11 cellular contexts compared by ENCODE assay signal in genomic region chr12:56146492-56147460, GRCh38. TPM values are rescaled to one million over a fixed set of nuclear protein-coding genes. Genes with fewer than 3 reads are reported as not detected.
DNase-seq lines count a peak whose midpoint lies in the region; ATAC-seq, FAIRE-seq and TF ChIP-seq lines count a peak whose summit lies in the region.
"Had no signal": no experiment of that assay in that cellular context is flagged by ENCODE, and none has a peak within 500 bp of the region (broad histone marks: within the 10 kb centered on the region; RNA-seq: fewer than 3 reads in every experiment).

No MANE protein-coding gene starts in this region.

- TF ChIP-seq EP300 in HepG2 (IDR thresholded peaks at IDR 0.05; ENCODE audit: low read depth in 2 of 2, low read length in 2 of 2) (no peak), HepG2 (CRISPR knock-in tag; IDR thresholded peaks at IDR 0.05; ENCODE audit: borderline replicate concordance) (no peak), transverse colon (IDR thresholded peaks at IDR 0.05; ENCODE audit: low read depth) (no peak)

- in situ Hi-C loops in HepG2 (cut with HindIII; ENCODE audit: extremely low pct_ligation_motif_present, low pct_unique_long_range_greater_than_20kb) (no loop called here), transverse colon (cut with MboI; ENCODE audit: low pct_ligation_motif_present in 1 of 4, low pct_unique_long_range_greater_than_20kb in 1 of 4, low sequenced_read_pairs in 3 of 4) (no loop called here)

- POLR2A ChIA-PET in activated naive CD8-positive, alpha-beta T cell treated with anti-CD3 and anti-CD28 coated beads, Interleukin-2, amount 10 ng/mL, durations not matched to agents 7 days and 5 days (lab: Charles Lee): interaction anchor here (0.6 kb wide), 2 partner anchors 7 to 199 kb away, joined by 3 to 4 read pairs; no protein-coding TSS in a partner anchor
- POLR2A ChIA-PET in HepG2 (lab: Yijun Ruan, JAX): no interaction called here
- POLR2A ChIA-PET in Caco-2 (lab: Charles Lee): interaction anchor here (0.5 kb wide), 1 partner anchor 42 kb away, joined by 3 read pairs; the partner anchor contains the start of gene PA2G4

- peaks cover 32% of the 10 kb centered on the region for H3K36me3 Mint-ChIP-seq in activated naive CD8-positive, alpha-beta T cell treated with anti-CD3 and anti-CD28 coated beads, Interleukin-2, amount 10 ng/mL, durations not matched to agents 7 days and 5 days
- peaks cover 32% of the 10 kb centered on the region for H3K36me3 Mint-ChIP-seq in activated naive CD8-positive, alpha-beta T cell treated with anti-CD3 and anti-CD28 coated beads, Interleukin-2, amount 50 U/mL, for 24 hours (ENCODE audit: low read depth)
- peaks cover 26% of the 10 kb centered on the region for H3K36me3 Mint-ChIP-seq in brain
- peaks cover 28% of the 10 kb centered on the region for H3K36me3 Mint-ChIP-seq in Caco-2 (ENCODE audit: insufficient read depth, unreplicated experiment)

- H3K9ac ChIP-seq in HepG2 (ENCODE audit: insufficient read depth, low read depth, low read length): no peak overlapping the region

- TSS peak; percentile 34 for BruUV-seq in HepG2 (replicated peaks; lab: Mats Ljungman, UMichigan)
- no TSS peak for BruUV-seq in Caco-2 (replicated peaks; lab: Mats Ljungman, UMichigan)

- no peak for DNase-seq in activated naive CD8-positive, alpha-beta T cell treated with anti-CD3 and anti-CD28 coated beads, Interleukin-2, amount 10 ng/mL, durations not matched to agents 7 days and 5 days
- no peak for DNase-seq in activated naive CD8-positive, alpha-beta T cell treated with anti-CD3 and anti-CD28 coated beads, Interleukin-2, amount 50 U/mL, for 24 hours
- DNase-seq in HepG2 (ENCODE audit: low spot score): no peak
- peak; percentile 73 for DNase-seq in transverse colon
- no peak for DNase-seq in Caco-2
- DNase-seq: activated T-cell treated with anti-CD3 and anti-CD28 coated beads, Interleukin-2, amount 50 U/mL, for 72 hours; GF-D8; natural killer cell had no signal

- H3K4me1 Mint-ChIP-seq in activated naive CD8-positive, alpha-beta T cell treated with anti-CD3 and anti-CD28 coated beads, Interleukin-2, amount 10 ng/mL, durations not matched to agents 7 days and 5 days: peaks cover 38% of the 10 kb centered on the region
- peaks cover 31% of the 10 kb centered on the region for H3K4me1 Mint-ChIP-seq in activated naive CD8-positive, alpha-beta T cell treated with anti-CD3 and anti-CD28 coated beads, Interleukin-2, amount 50 U/mL, for 24 hours
- peaks cover 27% of the 10 kb centered on the region for H3K4me1 Mint-ChIP-seq in brain
- H3K4me1 Mint-ChIP-seq in Caco-2 (ENCODE audit: low read depth, unreplicated experiment): peaks cover 6% of the 10 kb centered on the region

- no peaks in the 10 kb centered on the region for H3K27me3 Mint-ChIP-seq in activated naive CD8-positive, alpha-beta T cell treated with anti-CD3 and anti-CD28 coated beads, Interleukin-2, amount 10 ng/mL, durations not matched to agents 7 days and 5 days
- no peaks in the 10 kb centered on the region for H3K27me3 Mint-ChIP-seq in activated naive CD8-positive, alpha-beta T cell treated with anti-CD3 and anti-CD28 coated beads, Interleukin-2, amount 50 U/mL, for 24 hours
- H3K27me3 Mint-ChIP-seq in brain (no peaks in the 10 kb centered on the region), Caco-2 (ENCODE audit: insufficient read depth, unreplicated experiment) (no peaks in the 10 kb centered on the region)

- H3K27ac ChIP-seq in HepG2 (ENCODE audit: extremely low read length, insufficient read depth, low read length) (no peak overlapping the region), transverse colon (peak overlapping the region; percentile 74 to 77 (median 76))

- H3K79me2 ChIP-seq in HepG2 (ENCODE audit: insufficient read depth, low read length): peaks cover 2% of the 10 kb centered on the region

- H3K27ac Mint-ChIP-seq in activated naive CD8-positive, alpha-beta T cell treated with anti-CD3 and anti-CD28 coated beads, Interleukin-2, amount 10 ng/mL, durations not matched to agents 7 days and 5 days: peak overlapping the region; percentile 8
- no peak overlapping the region for H3K27ac Mint-ChIP-seq in activated naive CD8-positive, alpha-beta T cell treated with anti-CD3 and anti-CD28 coated beads, Interleukin-2, amount 50 U/mL, for 24 hours
- peak overlapping the region in 4 of 5 experiments; percentile 24 to 82 (median 71) for H3K27ac Mint-ChIP-seq in brain
- no peak overlapping the region for H3K27ac Mint-ChIP-seq in Caco-2 (ENCODE audit: unreplicated experiment)
- H3K27ac Mint-ChIP-seq: activated T-cell treated with anti-CD3 and anti-CD28 coated beads, Interleukin-2, amount 50 U/mL, for 72 hours; natural killer cell had no signal

- TF ChIP-seq POLR2A in HepG2 (IDR thresholded peaks at IDR 0.05; ENCODE audit: insufficient read depth in 1 of 2, low read depth in 2 of 2, low read length in 2 of 2) (no peak), transverse colon (IDR thresholded peaks at IDR 0.05) (peak; percentile 43)

- H3K9me3 Mint-ChIP-seq in activated naive CD8-positive, alpha-beta T cell treated with anti-CD3 and anti-CD28 coated beads, Interleukin-2, amount 10 ng/mL, durations not matched to agents 7 days and 5 days: no peaks in the 10 kb centered on the region
- H3K9me3 Mint-ChIP-seq in activated naive CD8-positive, alpha-beta T cell treated with anti-CD3 and anti-CD28 coated beads, Interleukin-2, amount 50 U/mL, for 24 hours: no peaks in the 10 kb centered on the region
- H3K9me3 Mint-ChIP-seq in brain (no peaks in the 10 kb centered on the region), Caco-2 (ENCODE audit: unreplicated experiment) (no peaks in the 10 kb centered on the region)
- H3K9me3 Mint-ChIP-seq: activated T-cell treated with anti-CD3 and anti-CD28 coated beads, Interleukin-2, amount 50 U/mL, for 72 hours; natural killer cell had no signal

- FAIRE-seq in HepG2 (lab: Jason Lieb, UNC): no peak

- H3K9me3 ChIP-seq in HepG2 (ENCODE audit: low read length) (no peaks in the 10 kb centered on the region), transverse colon (no peaks in the 10 kb centered on the region), Caco-2 (no peaks in the 10 kb centered on the region; the same call in 1 of the 2 replicates)

- no peak overlapping the region for H3K4me3 Mint-ChIP-seq in activated naive CD8-positive, alpha-beta T cell treated with anti-CD3 and anti-CD28 coated beads, Interleukin-2, amount 10 ng/mL, durations not matched to agents 7 days and 5 days
- H3K4me3 Mint-ChIP-seq in activated naive CD8-positive, alpha-beta T cell treated with anti-CD3 and anti-CD28 coated beads, Interleukin-2, amount 50 U/mL, for 24 hours: no peak overlapping the region
- H3K4me3 Mint-ChIP-seq in brain (peak overlapping the region in 1 of 5 experiments; percentile 45), Caco-2 (ENCODE audit: unreplicated experiment) (no peak overlapping the region)
- H3K4me3 Mint-ChIP-seq: activated T-cell treated with anti-CD3 and anti-CD28 coated beads, Interleukin-2, amount 50 U/mL, for 72 hours; natural killer cell had no signal

- H3K27me3 ChIP-seq in HepG2 (ENCODE audit: control insufficient read depth in 1 of 2, insufficient read depth in 2 of 2, low read length in 2 of 2) (no peaks in the 10 kb centered on the region; a peak in 1 of 5 replicates), transverse colon (no peaks in the 10 kb centered on the region), Caco-2 (replicated peaks; ENCODE audit: control insufficient read depth, insufficient read depth, low read length) (no peaks in the 10 kb centered on the region)

- ATAC-seq in activated naive CD8-positive, alpha-beta T cell treated with anti-CD3 and anti-CD28 coated beads, Interleukin-2, amount 10 ng/mL, durations not matched to agents 7 days and 5 days (ENCODE audit: low read depth): no peak
- no peak for ATAC-seq in activated naive CD8-positive, alpha-beta T cell treated with anti-CD3 and anti-CD28 coated beads, Interleukin-2, amount 50 U/mL, for 24 hours
- no peak for ATAC-seq in HepG2
- no peak for ATAC-seq in HG02763 (IDR thresholded peaks at IDR 0.05; ENCODE audit: unreplicated experiment)
- ATAC-seq in GM18520 (IDR thresholded peaks at IDR 0.05; ENCODE audit: unreplicated experiment): no peak
- ATAC-seq: activated T-cell treated with anti-CD3 and anti-CD28 coated beads, Interleukin-2, amount 50 U/mL, for 72 hours; natural killer cell had no signal

- no peak for TF ChIP-seq RAD21 in HepG2 (CRISPR knock-in tag; IDR thresholded peaks at IDR 0.05)

- H2AFZ ChIP-seq in HepG2 (ENCODE audit: low read length): no peak overlapping the region

- H3K4me3 ChIP-seq in HepG2 (replicated peaks in 1 of 3; ENCODE audit: insufficient read depth in 1 of 3, low read depth in 2 of 3, low read length in 3 of 3): no peak overlapping the region
- no peak overlapping the region for H3K4me3 ChIP-seq in transverse colon
- H3K4me3 ChIP-seq in Caco-2 (ENCODE audit: low read depth, low read length): no peak overlapping the region

- WGBS in HepG2 (ENCODE audit: low lambda C conversion rate): 96% methylated on average over 13 of the region's 13 CpGs
- WGBS in transverse colon (ENCODE audit: low coverage in 1 of 2), 2 donors: 50 to 53% methylated on average over 10 to 13 of the region's 13 CpGs

- intact Hi-C loops in HepG2 (cut with micrococcal nuclease; ENCODE audit: unreplicated experiment): no loop called here
- intact Hi-C loops in transverse colon (cut with DNase I; ENCODE audit: low total_unique reads): no loop called here
- intact Hi-C loops in Caco-2 (cut with micrococcal nuclease; ENCODE audit: unreplicated experiment): no loop called here

- CTCF ChIA-PET in HepG2 (lab: Yijun Ruan, JAX; ENCODE audit: low intra/inter-chr PET ratio, low total read pairs): no interaction called here
- CTCF ChIA-PET in Caco-2 (lab: Charles Lee): no interaction called here

- H3K4me1 ChIP-seq in HepG2 (ENCODE audit: insufficient read depth, low read length) (peaks cover 4% of the 10 kb centered on the region; the same call in 1 of the 2 replicates), transverse colon (peaks cover 12 to 52% (median 23%) of the 10 kb centered on the region in 4 donors), Caco-2 (peaks cover 3% of the 10 kb centered on the region; the same call in 1 of the 2 replicates)

- TF ChIP-seq CTCF in brain (conservative IDR thresholded peaks at IDR 0.05) (no peak), HepG2 (CRISPR knock-in tag; IDR thresholded peaks at IDR 0.05) (no peak), transverse colon (IDR thresholded peaks at IDR 0.05) (peak in 1 of 5 experiments; percentile 9), Caco-2 (IDR thresholded peaks at IDR 0.05; ENCODE audit: insufficient read depth in 1 of 2, low read depth in 1 of 2, low read length in 1 of 2, severe bottlenecking in 1 of 2, unreplicated experiment in 1 of 2) (no peak)

- H3K4me2 ChIP-seq in HepG2 (ENCODE audit: low read depth, low read length): no peak overlapping the region

- peaks cover 15 to 36% of the 10 kb centered on the region in 2 experiments; a peak in 4 of 5 replicates for H3K36me3 ChIP-seq in HepG2 (replicated peaks in 1 of 2; ENCODE audit: control insufficient read depth in 1 of 2, insufficient read depth in 2 of 2, low read length in 2 of 2)
- H3K36me3 ChIP-seq in transverse colon: peaks cover 0 to 20% (median 5%) of the 10 kb centered on the region in 4 donors
- H3K36me3 ChIP-seq in Caco-2 (ENCODE audit: control insufficient read depth, insufficient read depth, low read length): peaks cover 1% of the 10 kb centered on the region; the same call in 1 of the 2 replicates

- no peaks in the 10 kb centered on the region for H4K20me1 ChIP-seq in HepG2 (ENCODE audit: insufficient read depth, low read length)

RNA-seq across cellular contexts. Expression of gene MYL6B, which starts 5.6 kb away (rescaled TPM):
- 10 to 100 TPM; 46.6 to 47.8 TPM for total RNA-seq in activated naive CD8-positive, alpha-beta T cell treated with anti-CD3 and anti-CD28 coated beads, Interleukin-2, amount 10 ng/mL, durations not matched to agents 7 days and 5 days
- polyA plus RNA-seq in brain (ENCODE audit: insufficient read depth, low read depth, low replicate concordance) (271 TPM), HepG2 (2011; rRNA removed) (81.4 and 88.7 TPM in 2 replicates)
- total RNA-seq in HepG2 (2016; rRNA removed; fragmentation: Illumina TruSeq; extraction: Trizol) (75.7 and 76.5 TPM in 2 replicates), transverse colon (10 to 100 TPM in 3 of 4 donors, not detected in 1; 26.4 to 30.0 (median 26.7) TPM), Caco-2 (2022) (40.5 and 44.8 TPM in 2 replicates)
- total RNA-seq in HepG2 (2016; cell fraction: cytosol; rRNA removed; fragmentation: Illumina TruSeq; extraction: Trizol; ENCODE audit: low read depth): 325 and 392 TPM in 2 replicates
- total RNA-seq in HepG2 (2016; cell fraction: insoluble cytoplasmic fraction; rRNA removed; fragmentation: Illumina TruSeq; extraction: Trizol): 64.5 and 75.8 TPM in 2 replicates
- 194 and 230 TPM in 2 replicates for total RNA-seq in HepG2 (2016; cell fraction: membrane; rRNA removed; fragmentation: Illumina TruSeq; extraction: Trizol)
- 25.1 and 31.8 TPM in 2 replicates for total RNA-seq in HepG2 (2016; cell fraction: nucleus; rRNA removed; fragmentation: Illumina TruSeq; extraction: Trizol)
- polyA plus RNA-seq in HepG2 (2011; cell fraction: cytosol; rRNA removed): 101 and 116 TPM in 2 replicates
- 53.0 and 71.7 TPM in 2 replicates for polyA plus RNA-seq in HepG2 (2011; cell fraction: nucleus; rRNA removed)
- 71.1 and 77.9 TPM in 2 replicates for polyA plus RNA-seq in HepG2 (2012)
- 374 and 492 TPM in 2 replicates for polyA plus RNA-seq in HepG2 (2016; cell fraction: cytosol; fragmentation: Illumina TruSeq; extraction: Trizol; ENCODE audit: low read depth)
- 78.1 and 85.3 TPM in 2 replicates for polyA plus RNA-seq in HepG2 (2016; cell fraction: insoluble cytoplasmic fraction; fragmentation: Illumina TruSeq; extraction: Trizol; ENCODE audit: low read depth)
- 220 and 254 TPM in 2 replicates for polyA plus RNA-seq in HepG2 (2016; cell fraction: membrane; fragmentation: Illumina TruSeq; extraction: Trizol; ENCODE audit: low read depth)
- 77.1 and 86.6 TPM in 2 replicates for polyA plus RNA-seq in HepG2 (2016; cell fraction: nucleus; fragmentation: Illumina TruSeq; extraction: Trizol; ENCODE audit: insufficient read depth, low read depth)
- 23.8 and 38.6 TPM in 2 replicates for polyA minus RNA-seq in HepG2 (2011; rRNA and poly(A)+ RNA removed; ENCODE audit: low replicate concordance)
- 16.8 and 20.3 TPM in 2 replicates for polyA minus RNA-seq in HepG2 (2011; cell fraction: cytosol; rRNA and poly(A)+ RNA removed)
- 14.3 and 20.6 TPM in 2 replicates for polyA minus RNA-seq in HepG2 (2011; cell fraction: nucleus; rRNA and poly(A)+ RNA removed)

RNA-seq across cellular contexts. Expression of gene MYL6, which starts 11.4 kb away (rescaled TPM):
- 1,000 to 10,000 TPM; 1,083 to 1,169 TPM for total RNA-seq in activated naive CD8-positive, alpha-beta T cell treated with anti-CD3 and anti-CD28 coated beads, Interleukin-2, amount 10 ng/mL, durations not matched to agents 7 days and 5 days
- polyA plus RNA-seq in brain (ENCODE audit: insufficient read depth, low read depth, low replicate concordance) (1,760 TPM), HepG2 (2011; rRNA removed) (983 and 1,127 TPM in 2 replicates)
- total RNA-seq in HepG2 (2016; rRNA removed; fragmentation: Illumina TruSeq; extraction: Trizol) (1,192 and 1,778 TPM in 2 replicates), transverse colon (1,000 to 10,000 TPM; 1,233 to 3,440 (median 2,458) TPM), Caco-2 (2022) (960 and 1,174 TPM in 2 replicates)
- 428 and 482 TPM in 2 replicates for total RNA-seq in HepG2 (2016; cell fraction: cytosol; rRNA removed; fragmentation: Illumina TruSeq; extraction: Trizol; ENCODE audit: low read depth)
- 1,256 and 1,894 TPM in 2 replicates for total RNA-seq in HepG2 (2016; cell fraction: insoluble cytoplasmic fraction; rRNA removed; fragmentation: Illumina TruSeq; extraction: Trizol)
- 384 and 408 TPM in 2 replicates for total RNA-seq in HepG2 (2016; cell fraction: membrane; rRNA removed; fragmentation: Illumina TruSeq; extraction: Trizol)
- total RNA-seq in HepG2 (2016; cell fraction: nucleus; rRNA removed; fragmentation: Illumina TruSeq; extraction: Trizol): 421 and 427 TPM in 2 replicates
- polyA plus RNA-seq in HepG2 (2011; cell fraction: cytosol; rRNA removed): 1,443 and 1,577 TPM in 2 replicates
- polyA plus RNA-seq in HepG2 (2011; cell fraction: nucleus; rRNA removed): 447 and 559 TPM in 2 replicates
- polyA plus RNA-seq in HepG2 (2012): 597 and 749 TPM in 2 replicates
- 405 and 433 TPM in 2 replicates for polyA plus RNA-seq in HepG2 (2016; cell fraction: cytosol; fragmentation: Illumina TruSeq; extraction: Trizol; ENCODE audit: low read depth)
- polyA plus RNA-seq in HepG2 (2016; cell fraction: insoluble cytoplasmic fraction; fragmentation: Illumina TruSeq; extraction: Trizol; ENCODE audit: low read depth): 1,500 and 1,664 TPM in 2 replicates
- 283 and 315 TPM in 2 replicates for polyA plus RNA-seq in HepG2 (2016; cell fraction: membrane; fragmentation: Illumina TruSeq; extraction: Trizol; ENCODE audit: low read depth)
- polyA plus RNA-seq in HepG2 (2016; cell fraction: nucleus; fragmentation: Illumina TruSeq; extraction: Trizol; ENCODE audit: insufficient read depth, low read depth): 579 and 630 TPM in 2 replicates
- 230 and 730 TPM in 2 replicates for polyA minus RNA-seq in HepG2 (2011; rRNA and poly(A)+ RNA removed; ENCODE audit: low replicate concordance)
- 135 and 172 TPM in 2 replicates for polyA minus RNA-seq in HepG2 (2011; cell fraction: cytosol; rRNA and poly(A)+ RNA removed)
- polyA minus RNA-seq in HepG2 (2011; cell fraction: nucleus; rRNA and poly(A)+ RNA removed): 220 and 358 TPM in 2 replicates

RNA-seq across cellular contexts. Expression of gene ESYT1, which starts 18.7 kb away (rescaled TPM):
- 100 to 1,000 TPM; 251 TPM for total RNA-seq in activated naive CD8-positive, alpha-beta T cell treated with anti-CD3 and anti-CD28 coated beads, Interleukin-2, amount 10 ng/mL, durations not matched to agents 7 days and 5 days
- 132 TPM for polyA plus RNA-seq in brain (ENCODE audit: insufficient read depth, low read depth, low replicate concordance)
- 30.1 and 66.9 TPM in 2 replicates for total RNA-seq in HepG2 (2016; rRNA removed; fragmentation: Illumina TruSeq; extraction: Trizol)
- 6.1 and 7.8 TPM in 2 replicates for total RNA-seq in HepG2 (2016; cell fraction: cytosol; rRNA removed; fragmentation: Illumina TruSeq; extraction: Trizol; ENCODE audit: low read depth)
- total RNA-seq in HepG2 (2016; cell fraction: insoluble cytoplasmic fraction; rRNA removed; fragmentation: Illumina TruSeq; extraction: Trizol): 27.6 and 70.9 TPM in 2 replicates
- 12.4 and 14.5 TPM in 2 replicates for total RNA-seq in HepG2 (2016; cell fraction: membrane; rRNA removed; fragmentation: Illumina TruSeq; extraction: Trizol)
- total RNA-seq in HepG2 (2016; cell fraction: nucleus; rRNA removed; fragmentation: Illumina TruSeq; extraction: Trizol): 74.2 and 79.4 TPM in 2 replicates
- polyA plus RNA-seq in HepG2 (2011; rRNA removed): 71.0 and 80.1 TPM in 2 replicates
- polyA plus RNA-seq in HepG2 (2011; cell fraction: cytosol; rRNA removed): 65.6 and 71.7 TPM in 2 replicates
- polyA plus RNA-seq in HepG2 (2011; cell fraction: nucleus; rRNA removed): 144 and 146 TPM in 2 replicates
- polyA plus RNA-seq in HepG2 (2012): 27.6 and 29.6 TPM in 2 replicates
- 4.5 and 6.5 TPM in 2 replicates for polyA plus RNA-seq in HepG2 (2016; cell fraction: cytosol; fragmentation: Illumina TruSeq; extraction: Trizol; ENCODE audit: low read depth)
- 22.5 and 29.6 TPM in 2 replicates for polyA plus RNA-seq in HepG2 (2016; cell fraction: insoluble cytoplasmic fraction; fragmentation: Illumina TruSeq; extraction: Trizol; ENCODE audit: low read depth)
- 9.2 and 9.6 TPM in 2 replicates for polyA plus RNA-seq in HepG2 (2016; cell fraction: membrane; fragmentation: Illumina TruSeq; extraction: Trizol; ENCODE audit: low read depth)
- 105 and 109 TPM in 2 replicates for polyA plus RNA-seq in HepG2 (2016; cell fraction: nucleus; fragmentation: Illumina TruSeq; extraction: Trizol; ENCODE audit: insufficient read depth, low read depth)
- polyA minus RNA-seq in HepG2 (2011; rRNA and poly(A)+ RNA removed; ENCODE audit: low replicate concordance): 191 and 267 TPM in 2 replicates
- polyA minus RNA-seq in HepG2 (2011; cell fraction: cytosol; rRNA and poly(A)+ RNA removed): 75.6 and 84.1 TPM in 2 replicates
- polyA minus RNA-seq in HepG2 (2011; cell fraction: nucleus; rRNA and poly(A)+ RNA removed): 47.8 and 73.0 TPM in 2 replicates
- 100 to 1,000 TPM in 2 of 4 donors, 10 to 100 TPM in 2; 94.2 to 133 (median 97.9) TPM for total RNA-seq in transverse colon
- total RNA-seq in Caco-2 (2022): 70.4 and 79.0 TPM in 2 replicates

RNA-seq across cellular contexts. Expression of gene ZC3H10, which starts 28.7 kb away (rescaled TPM):
- total RNA-seq in activated naive CD8-positive, alpha-beta T cell treated with anti-CD3 and anti-CD28 coated beads, Interleukin-2, amount 10 ng/mL, durations not matched to agents 7 days and 5 days: 10 to 100 TPM; 10.6 to 12.0 TPM
- polyA plus RNA-seq in brain (ENCODE audit: insufficient read depth, low read depth, low replicate concordance): 4.0 TPM
- 1.9 and 2.3 TPM in 2 replicates for total RNA-seq in HepG2 (2016; rRNA removed; fragmentation: Illumina TruSeq; extraction: Trizol)
- total RNA-seq in HepG2 (2016; cell fraction: cytosol; rRNA removed; fragmentation: Illumina TruSeq; extraction: Trizol; ENCODE audit: low read depth): 3.2 and 3.7 TPM in 2 replicates
- 1.6 and 2.5 TPM in 2 replicates for total RNA-seq in HepG2 (2016; cell fraction: insoluble cytoplasmic fraction; rRNA removed; fragmentation: Illumina TruSeq; extraction: Trizol)
- total RNA-seq in HepG2 (2016; cell fraction: membrane; rRNA removed; fragmentation: Illumina TruSeq; extraction: Trizol): 2.0 and 3.1 TPM in 2 replicates
- total RNA-seq in HepG2 (2016; cell fraction: nucleus; rRNA removed; fragmentation: Illumina TruSeq; extraction: Trizol): 2.9 and 4.3 TPM in 2 replicates
- polyA plus RNA-seq in HepG2 (2011; rRNA removed): 0.70 and 0.98 TPM in 2 replicates
- polyA plus RNA-seq in HepG2 (2011; cell fraction: cytosol; rRNA removed): 0.58 and 0.59 TPM in 2 replicates
- 2.0 and 2.3 TPM in 2 replicates for polyA plus RNA-seq in HepG2 (2011; cell fraction: nucleus; rRNA removed)
- 0.99 and 1.0 TPM in 2 replicates for polyA plus RNA-seq in HepG2 (2012)
- polyA plus RNA-seq in HepG2 (2016; cell fraction: cytosol; fragmentation: Illumina TruSeq; extraction: Trizol; ENCODE audit: low read depth): 0.17 and 0.23 TPM in 2 replicates
- polyA plus RNA-seq in HepG2 (2016; cell fraction: insoluble cytoplasmic fraction; fragmentation: Illumina TruSeq; extraction: Trizol; ENCODE audit: low read depth): 1.2 and 1.5 TPM in 2 replicates
- 0.38 and 0.55 TPM in 2 replicates for polyA plus RNA-seq in HepG2 (2016; cell fraction: membrane; fragmentation: Illumina TruSeq; extraction: Trizol; ENCODE audit: low read depth)
- 2.3 and 2.8 TPM in 2 replicates for polyA plus RNA-seq in HepG2 (2016; cell fraction: nucleus; fragmentation: Illumina TruSeq; extraction: Trizol; ENCODE audit: insufficient read depth, low read depth)
- polyA minus RNA-seq in HepG2 (2011; rRNA and poly(A)+ RNA removed; ENCODE audit: low replicate concordance): 5.6 and 16.3 TPM in 2 replicates
- 1.8 and 2.6 TPM in 2 replicates for polyA minus RNA-seq in HepG2 (2011; cell fraction: cytosol; rRNA and poly(A)+ RNA removed)
- polyA minus RNA-seq in HepG2 (2011; cell fraction: nucleus; rRNA and poly(A)+ RNA removed): 8.6 and 8.8 TPM in 2 replicates
- 10 to 100 TPM in 1 of 4 donors, 1 to 10 TPM in 3; 3.7 to 10.1 (median 4.5) TPM for total RNA-seq in transverse colon
- total RNA-seq in Caco-2 (2022): 3.5 and 4.4 TPM in 2 replicates

RNA-seq across cellular contexts. Expression of gene RPL41, which starts 30.3 kb away (rescaled TPM):
- 1,000 to 10,000 TPM; 4,462 to 4,551 TPM for total RNA-seq in activated naive CD8-positive, alpha-beta T cell treated with anti-CD3 and anti-CD28 coated beads, Interleukin-2, amount 10 ng/mL, durations not matched to agents 7 days and 5 days
- polyA plus RNA-seq in brain (ENCODE audit: insufficient read depth, low read depth, low replicate concordance): 3,587 TPM
- total RNA-seq in HepG2 (2016; rRNA removed; fragmentation: Illumina TruSeq; extraction: Trizol): 4,012 and 4,443 TPM in 2 replicates
- 4,595 and 4,984 TPM in 2 replicates for total RNA-seq in HepG2 (2016; cell fraction: cytosol; rRNA removed; fragmentation: Illumina TruSeq; extraction: Trizol; ENCODE audit: low read depth)
- total RNA-seq in HepG2 (2016; cell fraction: insoluble cytoplasmic fraction; rRNA removed; fragmentation: Illumina TruSeq; extraction: Trizol): 3,905 and 4,309 TPM in 2 replicates
- 8,921 and 9,031 TPM in 2 replicates for total RNA-seq in HepG2 (2016; cell fraction: membrane; rRNA removed; fragmentation: Illumina TruSeq; extraction: Trizol)
- total RNA-seq in HepG2 (2016; cell fraction: nucleus; rRNA removed; fragmentation: Illumina TruSeq; extraction: Trizol): 1,404 and 1,661 TPM in 2 replicates
- polyA plus RNA-seq in HepG2 (2011; rRNA removed): 6,595 and 7,670 TPM in 2 replicates
- polyA plus RNA-seq in HepG2 (2011; cell fraction: cytosol; rRNA removed): 10,426 and 10,610 TPM in 2 replicates
- polyA plus RNA-seq in HepG2 (2011; cell fraction: nucleus; rRNA removed): 2,744 and 3,913 TPM in 2 replicates
- polyA plus RNA-seq in HepG2 (2012): 6,590 and 7,439 TPM in 2 replicates
- polyA plus RNA-seq in HepG2 (2016; cell fraction: cytosol; fragmentation: Illumina TruSeq; extraction: Trizol; ENCODE audit: low read depth): 4,736 and 5,581 TPM in 2 replicates
- 3,730 and 4,210 TPM in 2 replicates for polyA plus RNA-seq in HepG2 (2016; cell fraction: insoluble cytoplasmic fraction; fragmentation: Illumina TruSeq; extraction: Trizol; ENCODE audit: low read depth)
- polyA plus RNA-seq in HepG2 (2016; cell fraction: membrane; fragmentation: Illumina TruSeq; extraction: Trizol; ENCODE audit: low read depth): 7,715 and 8,246 TPM in 2 replicates
- 2,380 and 2,524 TPM in 2 replicates for polyA plus RNA-seq in HepG2 (2016; cell fraction: nucleus; fragmentation: Illumina TruSeq; extraction: Trizol; ENCODE audit: insufficient read depth, low read depth)
- 1,172 and 2,100 TPM in 2 replicates for polyA minus RNA-seq in HepG2 (2011; rRNA and poly(A)+ RNA removed; ENCODE audit: low replicate concordance)
- 821 and 951 TPM in 2 replicates for polyA minus RNA-seq in HepG2 (2011; cell fraction: cytosol; rRNA and poly(A)+ RNA removed)
- polyA minus RNA-seq in HepG2 (2011; cell fraction: nucleus; rRNA and poly(A)+ RNA removed): 395 and 501 TPM in 2 replicates
- total RNA-seq in transverse colon: 1,000 to 10,000 TPM in 2 of 4 donors, 100 to 1,000 TPM in 2; 841 to 2,950 (median 1,684) TPM
- total RNA-seq in Caco-2 (2022): 3,009 and 3,051 TPM in 2 replicates

Comparison
In these comparisons a context has a peak if more than half of its experiments do, and no peak if none do; other contexts are left out.
1. H3K27ac Mint-ChIP-seq: peak in activated naive CD8-positive, alpha-beta T cell treated with anti-CD3 and anti-CD28 coated beads, Interleukin-2, amount 10 ng/mL, durations not matched to agents 7 days and 5 days (single experiment) and brain (4 of 5); none in activated naive CD8-positive, alpha-beta T cell treated with anti-CD3 and anti-CD28 coated beads, Interleukin-2, amount 50 U/mL, for 24 hours (single experiment) and Caco-2 (single experiment).